27 cellular contexts compared by ENCODE assay signal in the genomic region with DNA sequence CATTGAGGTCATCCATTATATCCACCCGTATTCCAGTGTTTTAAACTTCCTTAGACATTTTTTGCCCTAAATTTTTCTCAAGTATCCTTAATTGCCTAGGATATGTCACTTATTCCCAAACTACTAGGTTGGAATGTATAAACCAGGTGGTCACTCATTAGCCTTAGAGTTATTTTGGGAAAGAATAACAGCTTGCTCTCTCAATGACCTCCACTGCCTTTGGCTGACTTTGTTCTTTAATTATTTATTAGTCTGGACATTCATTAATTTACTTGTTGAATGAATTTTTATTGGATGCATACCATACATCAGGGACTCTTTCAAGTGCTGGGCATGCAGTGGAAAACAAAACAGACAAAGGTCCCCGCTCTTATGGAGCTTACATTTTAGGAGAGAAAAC.
"Had no signal": no experiment of that assay in that cellular context is flagged by ENCODE, and none has a peak within 500 bp of the region (broad histone marks: within the 10 kb centered on the region; RNA-seq: fewer than 3 reads in every experiment).

No MANE protein-coding gene starts in this region.

- H3K27me3 Mint-ChIP-seq: central memory CD8-positive, alpha-beta T cell; dendritic cell treated with granulocyte-macrophage colony-stimulating factor and Interleukin-4, amounts not matched to agents 40 ng/mL and 50 ng/mL, for 4 days; effector memory CD8-positive, alpha-beta T cell; memory B cell had no signal

- H3K27ac Mint-ChIP-seq: dendritic cell treated with granulocyte-macrophage colony-stimulating factor and Interleukin-4, amounts not matched to agents 40 ng/mL and 50 ng/mL, for 4 days; effector memory CD8-positive, alpha-beta T cell; endodermal cell; memory B cell had no signal

- H3K4me3 Mint-ChIP-seq: central memory CD8-positive, alpha-beta T cell; dendritic cell treated with granulocyte-macrophage colony-stimulating factor and Interleukin-4, amounts not matched to agents 40 ng/mL and 50 ng/mL, for 4 days; effector memory CD8-positive, alpha-beta T cell; endodermal cell; memory B cell had no signal

- H3K4me1 ChIP-seq: colonic mucosa, esophagus muscularis mucosa, foreskin keratinocyte, gastroesophageal sphincter, heart left ventricle, left lung had no signal

- FAIRE-seq: endometrium, frontal cortex, islet of Langerhans, keratinocyte had no signal

- H3K27ac ChIP-seq: colonic mucosa, epithelial cell of prostate, esophagus muscularis mucosa, foreskin keratinocyte, gastroesophageal sphincter, heart left ventricle, hepatocyte, left lung had no signal

- H3K36me3 ChIP-seq: colonic mucosa, esophagus muscularis mucosa, gastroesophageal sphincter, heart left ventricle, left lung had no signal

- H3K9me3 ChIP-seq: colonic mucosa, esophagus muscularis mucosa, gastroesophageal sphincter, heart left ventricle, left lung had no signal

- DNase-seq: cerebellar nuclear complex; colonic mucosa; cortex of kidney; effector CD8-positive, alpha-beta T cell; effector memory CD8-positive, alpha-beta T cell; endodermal cell; foreskin keratinocyte; heart left ventricle; hypothalamus; left colon; left lung; left ventricle myocardium superior; mammary epithelial cell; mesendoderm; midbrain had no signal

- H3K4me1 Mint-ChIP-seq: central memory CD8-positive, alpha-beta T cell; endodermal cell; memory B cell had no signal

- H3K27me3 ChIP-seq: colonic mucosa, esophagus muscularis mucosa, foreskin keratinocyte, gastroesophageal sphincter, heart left ventricle, hepatocyte, left lung had no signal

- ATAC-seq: effector memory CD8-positive, alpha-beta T cell; foreskin keratinocyte; gastroesophageal sphincter; heart left ventricle; left colon; left lung; left ventricle myocardium superior had no signal

- H3K4me3 ChIP-seq: colonic mucosa, esophagus muscularis mucosa, gastroesophageal sphincter, heart left ventricle, hepatocyte, left lung, lung had no signal

- H3K36me3 Mint-ChIP-seq: memory B cell had no signal
